Comparison of ENCODE assay signal across 14 cellular contexts in the genomic region with DNA sequence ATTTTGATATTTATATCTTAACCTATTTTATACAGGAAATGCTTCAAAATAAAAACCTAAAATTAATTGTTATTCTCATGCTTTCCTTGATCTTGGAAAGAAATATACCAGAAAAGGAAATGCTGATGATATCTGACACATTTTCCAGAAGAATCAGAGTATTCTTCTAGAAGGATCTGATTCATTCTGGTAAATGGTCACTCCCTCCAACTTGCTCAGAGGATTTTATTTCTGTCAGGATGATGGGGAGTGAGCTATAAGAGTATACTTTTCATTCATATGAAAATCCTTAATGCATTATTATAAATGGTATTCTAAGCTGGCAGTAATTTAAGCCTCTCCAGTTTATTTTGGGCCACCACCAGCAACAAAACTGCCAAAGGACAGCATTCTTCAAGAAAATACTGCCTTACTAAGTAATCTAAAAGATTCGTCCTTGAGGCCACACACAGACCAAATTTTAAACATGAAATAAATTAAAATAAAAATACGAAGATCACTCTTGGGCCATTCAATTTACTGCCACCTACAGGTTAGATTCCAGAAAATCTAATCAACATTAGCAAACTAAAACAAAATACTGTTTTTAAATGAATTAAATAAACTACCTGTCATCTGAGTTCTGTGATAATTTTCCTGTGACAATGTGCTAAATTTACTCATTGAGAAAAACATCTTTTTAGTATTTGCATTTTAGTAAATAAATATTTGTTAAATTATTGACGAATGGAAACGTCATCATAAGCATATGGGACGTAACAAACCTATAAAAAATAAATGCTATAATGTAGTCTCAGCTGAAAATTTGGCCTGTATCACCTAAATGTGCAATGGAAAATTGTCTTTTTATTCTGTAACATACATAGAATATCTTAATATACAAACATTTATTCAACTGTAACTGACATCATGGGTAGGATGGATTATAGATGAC.
DNase-seq lines count a peak whose midpoint lies in the region; ATAC-seq, FAIRE-seq and TF ChIP-seq lines count a peak whose summit lies in the region.
"Had no signal": no experiment of that assay in that cellular context is flagged by ENCODE, and none has a peak within 500 bp of the region (broad histone marks: within the 10 kb centered on the region; RNA-seq: fewer than 3 reads in every experiment).

No MANE protein-coding gene starts in this region.

- H3K4me1 ChIP-seq in BLaER1 = peaks cover 15% of the 10 kb centered on the region
- H3K4me1 ChIP-seq: SJCRH30 had no signal

- H3K4me1 Mint-ChIP-seq in stimulated activated effector memory CD8-positive, alpha-beta T cell treated with anti-CD3 and anti-CD28 coated beads, Interleukin-12 subunit alpha, Interleukin-12 subunit beta, amount 100 ng/mL, for 72 hours = no peaks in the 10 kb centered on the region

- DNase-seq in LHCN-M2 (ENCODE audit: low read depth) (peak; percentile 19), bronchial epithelial cell (ENCODE audit: low read depth) (peak; percentile 18), myocyte (ENCODE audit: low read depth) (peak; percentile 34), COLO668 (lab: John Stamatoyannopoulos, UW; ENCODE audit: unreplicated experiment) (no peak), NCI-H1105 (lab: John Stamatoyannopoulos, UW) (no peak)
- DNase-seq in stimulated activated effector memory CD8-positive, alpha-beta T cell treated with anti-CD3 and anti-CD28 coated beads, Interleukin-12 subunit alpha, Interleukin-12 subunit beta, amount 100 ng/mL, for 72 hours (ENCODE audit: low spot score in 2 of 2) = no peak
- DNase-seq: MV-4-11; stimulated activated CD4-positive, alpha-beta T cell treated with anti-CD3 and anti-CD28 coated beads, Interleukin-2, amount 100 ng/mL, for 24 hours; thyroid gland had no signal

- no peak overlapping the region for H3K4me3 Mint-ChIP-seq in stimulated activated effector memory CD8-positive, alpha-beta T cell treated with anti-CD3 and anti-CD28 coated beads, Interleukin-12 subunit alpha, Interleukin-12 subunit beta, amount 100 ng/mL, for 72 hours
- H3K4me3 Mint-ChIP-seq: dendritic cell treated with granulocyte-macrophage colony-stimulating factor and Interleukin-4, amounts not matched to agents 40 ng/mL and 50 ng/mL, for 4 days; memory B cell had no signal

- no peak overlapping the region for H3K4me3 ChIP-seq in BLaER1
- no peak overlapping the region for H3K4me3 ChIP-seq in bronchial epithelial cell (ENCODE audit: low read depth, low read length)
- H3K4me3 ChIP-seq: SJCRH30, thyroid gland had no signal

- H3K9me3 ChIP-seq in BLaER1 = no peaks in the 10 kb centered on the region
- H3K9me3 ChIP-seq: SJCRH30, thyroid gland had no signal

- no peaks in the 10 kb centered on the region for H3K36me3 ChIP-seq in BLaER1
- no peaks in the 10 kb centered on the region for H3K36me3 ChIP-seq in bronchial epithelial cell (ENCODE audit: control insufficient read depth, insufficient read depth, low read length)
- H3K36me3 ChIP-seq: thyroid gland had no signal

- no peaks in the 10 kb centered on the region for H3K36me3 Mint-ChIP-seq in stimulated activated effector memory CD8-positive, alpha-beta T cell treated with anti-CD3 and anti-CD28 coated beads, Interleukin-12 subunit alpha, Interleukin-12 subunit beta, amount 100 ng/mL, for 72 hours
- H3K36me3 Mint-ChIP-seq: memory B cell had no signal

- no peak overlapping the region for H3K27ac Mint-ChIP-seq in stimulated activated effector memory CD8-positive, alpha-beta T cell treated with anti-CD3 and anti-CD28 coated beads, Interleukin-12 subunit alpha, Interleukin-12 subunit beta, amount 100 ng/mL, for 72 hours
- H3K27ac Mint-ChIP-seq: dendritic cell treated with granulocyte-macrophage colony-stimulating factor and Interleukin-4, amounts not matched to agents 40 ng/mL and 50 ng/mL, for 4 days; memory B cell had no signal

- peak; percentile 26 for TF ChIP-seq CTCF in bronchial epithelial cell (IDR thresholded peaks at IDR 0.05; ENCODE audit: insufficient read depth, low read length, severe bottlenecking)

- H3K9me3 Mint-ChIP-seq in stimulated activated effector memory CD8-positive, alpha-beta T cell treated with anti-CD3 and anti-CD28 coated beads, Interleukin-12 subunit alpha, Interleukin-12 subunit beta, amount 100 ng/mL, for 72 hours = no peaks in the 10 kb centered on the region
- H3K9me3 Mint-ChIP-seq: dendritic cell treated with granulocyte-macrophage colony-stimulating factor and Interleukin-4, amounts not matched to agents 40 ng/mL and 50 ng/mL, for 4 days; memory B cell had no signal

- H3K9ac ChIP-seq in BLaER1 = no peak overlapping the region

- H3K27me3 ChIP-seq in BLaER1 (no peaks in the 10 kb centered on the region), bronchial epithelial cell (ENCODE audit: control insufficient read depth, insufficient read depth, low read length) (no peaks in the 10 kb centered on the region)
- H3K27me3 ChIP-seq: SJCRH30, thyroid gland had no signal

- no peak for ATAC-seq in GM18498 (IDR thresholded peaks at IDR 0.05; ENCODE audit: unreplicated experiment)
- ATAC-seq in stimulated activated effector memory CD8-positive, alpha-beta T cell treated with anti-CD3 and anti-CD28 coated beads, Interleukin-12 subunit alpha, Interleukin-12 subunit beta, amount 100 ng/mL, for 72 hours = no peak

- no peak overlapping the region for H3K27ac ChIP-seq in BLaER1
- H3K27ac ChIP-seq: SJCRH30, thyroid gland had no signal

- FAIRE-seq in bronchial epithelial cell (lab: Jason Lieb, UNC) = no peak

- no peaks in the 10 kb centered on the region for H4K20me1 ChIP-seq in BLaER1

- peak overlapping the region; percentile 53 for H3K4me2 ChIP-seq in BLaER1

Comparison
In these comparisons a context has a peak if more than half of its experiments do, and no peak if none do; other contexts are left out.
1. DNase-seq: peak in LHCN-M2 (single experiment), bronchial epithelial cell (single experiment) and myocyte (single experiment); none in COLO668 (single experiment), stimulated activated effector memory CD8-positive, alpha-beta T cell treated with anti-CD3 and anti-CD28 coated beads, Interleukin-12 subunit alpha, Interleukin-12 subunit beta, amount 100 ng/mL, for 72 hours (0 of 2) and NCI-H1105 (single experiment).